ENCODE assay signal across 10 cellular contexts in genomic region chr3:13189639-13190375, GRCh38.
DNase-seq lines count a peak whose midpoint lies in the region; ATAC-seq and TF ChIP-seq lines count a peak whose summit lies in the region.
"Had no signal": no experiment of that assay in that cellular context is flagged by ENCODE, and none has a peak within 500 bp of the region (broad histone marks: within the 10 kb centered on the region; RNA-seq: fewer than 3 reads in every experiment).

No MANE protein-coding gene starts in this region.

- intact Hi-C loops in activated CD4-positive, alpha-beta memory T cell treated with anti-CD3 and anti-CD28 coated beads for 36 hours (cut with micrococcal nuclease) = no loop called here

- peaks cover 11% of the 10 kb centered on the region for H3K9me3 Mint-ChIP-seq in activated CD4-positive, alpha-beta memory T cell treated with anti-CD3 and anti-CD28 coated beads for 36 hours

- no peak overlapping the region for H3K4me3 ChIP-seq in AG09309 (ENCODE audit: control insufficient read depth, low read depth, low read length)
- H3K4me3 ChIP-seq in kidney epithelial cell (ENCODE audit: low read depth, low read length) = no peak overlapping the region
- H3K4me3 ChIP-seq: cardiac muscle cell, SJCRH30 had no signal

- in situ Hi-C loops in G401 (cut with HindIII; ENCODE audit: low sequenced_read_pairs) = no loop called here

- H3K36me3 Mint-ChIP-seq in activated CD4-positive, alpha-beta memory T cell treated with anti-CD3 and anti-CD28 coated beads for 36 hours = peaks cover 4% of the 10 kb centered on the region

- H3K4me3 Mint-ChIP-seq in activated CD4-positive, alpha-beta memory T cell treated with anti-CD3 and anti-CD28 coated beads for 36 hours = no peak overlapping the region

- CTCF ChIA-PET in activated CD4-positive, alpha-beta memory T cell treated with anti-CD3 and anti-CD28 coated beads for 36 hours (lab: Charles Lee) = interaction anchor here (0.6 to 1.1 kb wide), 2 partner anchors 263 to 467 kb away, joined by 3 read pairs; no protein-coding TSS in a partner anchor

- H3K27me3 ChIP-seq in kidney epithelial cell (ENCODE audit: control insufficient read depth, insufficient read depth, low read length) = peaks cover 2% of the 10 kb centered on the region
- H3K27me3 ChIP-seq: cardiac muscle cell had no signal

- POLR2A ChIA-PET in activated CD4-positive, alpha-beta memory T cell treated with anti-CD3 and anti-CD28 coated beads for 36 hours (lab: Charles Lee) = no interaction called here

- no peak for ATAC-seq in HG03571 (IDR thresholded peaks at IDR 0.05; ENCODE audit: unreplicated experiment)

- H3K4me1 Mint-ChIP-seq in activated CD4-positive, alpha-beta memory T cell treated with anti-CD3 and anti-CD28 coated beads for 36 hours (ENCODE audit: low read depth) = peaks cover 22% of the 10 kb centered on the region

- no peaks in the 10 kb centered on the region for H3K27me3 Mint-ChIP-seq in activated CD4-positive, alpha-beta memory T cell treated with anti-CD3 and anti-CD28 coated beads for 36 hours

- DNase-seq in AG09309 (ENCODE audit: low read depth) (peak; percentile 11), HK-2 (ENCODE audit: unreplicated experiment) (peak; percentile 49), kidney epithelial cell (ENCODE audit: low read depth) (peak; percentile 31), G401 (ENCODE audit: low spot score) (no peak), germinal center (ENCODE audit: low spot score) (no peak)
- peak; percentile 60 for DNase-seq in activated CD4-positive, alpha-beta memory T cell treated with anti-CD3 and anti-CD28 coated beads for 36 hours
- DNase-seq in stimulated activated CD4-positive, alpha-beta T cell treated with anti-CD3 and anti-CD28 coated beads, Interleukin-12 subunit alpha, Interleukin-12 subunit beta, amount 100 ng/mL, for 4 hours = no peak

- peak overlapping the region; percentile 14 for H3K27ac Mint-ChIP-seq in activated CD4-positive, alpha-beta memory T cell treated with anti-CD3 and anti-CD28 coated beads for 36 hours

- H3K36me3 ChIP-seq in kidney epithelial cell (ENCODE audit: control insufficient read depth, insufficient read depth, low read length) = no peaks in the 10 kb centered on the region
- H3K36me3 ChIP-seq: cardiac muscle cell, SJCRH30 had no signal

- no peak for TF ChIP-seq CTCF in AG09309 (IDR thresholded peaks at IDR 0.05; ENCODE audit: control insufficient read depth, insufficient read depth, low read depth, low read length, missing control alignments)
- no peak for TF ChIP-seq CTCF in kidney epithelial cell (IDR thresholded peaks at IDR 0.05; ENCODE audit: insufficient read depth, low read length, poor library complexity, severe bottlenecking)

Comparison
In these comparisons a context has a peak if more than half of its experiments do, and no peak if none do; other contexts are left out.
1. DNase-seq: peak in AG09309 (single experiment), HK-2 (single experiment), activated CD4-positive, alpha-beta memory T cell treated with anti-CD3 and anti-CD28 coated beads for 36 hours (single experiment) and kidney epithelial cell (single experiment); none in G401 (single experiment), stimulated activated CD4-positive, alpha-beta T cell treated with anti-CD3 and anti-CD28 coated beads, Interleukin-12 subunit alpha, Interleukin-12 subunit beta, amount 100 ng/mL, for 4 hours (single experiment) and germinal center (single experiment).